27 cellular contexts compared by ENCODE assay signal in the genomic region with DNA sequence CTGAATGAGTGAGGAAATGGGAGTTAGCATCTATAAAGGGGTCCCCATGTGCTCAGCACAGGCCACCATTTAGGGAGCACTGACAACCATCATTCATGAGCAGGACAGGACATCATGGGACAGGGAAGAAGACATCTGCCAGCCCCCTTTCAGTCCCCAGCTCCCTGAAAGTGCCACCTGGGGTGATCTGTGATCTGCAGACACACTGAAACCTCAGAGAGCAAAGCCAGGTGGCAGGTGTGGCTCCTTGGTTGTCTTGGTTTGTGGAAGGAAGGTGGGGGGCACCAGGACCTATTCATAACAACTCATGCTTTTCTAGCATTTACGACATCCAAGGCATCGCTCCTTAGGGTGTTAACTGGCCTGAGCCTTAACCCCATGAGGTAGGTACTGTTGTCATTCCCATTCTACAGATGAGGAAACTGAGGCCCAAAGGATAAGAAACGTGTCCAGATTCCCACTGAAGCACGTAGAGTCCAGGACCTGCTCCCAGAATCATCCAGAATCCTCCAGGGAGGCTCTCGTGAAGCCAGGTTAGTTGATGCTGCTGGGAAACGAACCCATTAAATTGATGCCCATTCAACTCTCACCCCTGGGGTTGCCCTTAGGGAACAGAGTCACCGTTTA. TPM values are rescaled to one million over a fixed set of nuclear protein-coding genes. Genes with fewer than 3 reads are reported as not detected.
"Had no signal": no experiment of that assay in that cellular context is flagged by ENCODE, and none has a peak within 500 bp of the region (broad histone marks: within the 10 kb centered on the region; RNA-seq: fewer than 3 reads in every experiment).

No MANE protein-coding gene starts in this region.

- H3K27ac Mint-ChIP-seq: memory B cell, nephron had no signal

- DNase-seq: colonic mucosa; dermis blood vessel endothelial cell; esophagus squamous epithelium; foreskin fibroblast; kidney; left cardiac atrium; left ventricle myocardium inferior; lower lobe of right lung; midbrain; naive B cell; psoas muscle; retina; spleen; stimulated activated CD4-positive, alpha-beta T cell treated with anti-CD3 and anti-CD28 coated beads, Interleukin-2, amount 100 ng/mL, for 24 hours; stimulated activated CD4-positive, alpha-beta T cell treated with anti-CD3 and anti-CD28 coated beads, Interleukin-4, amount 100 ng/mL, for 4 hours; stimulated activated naive CD4-positive, alpha-beta T cell; stomach; substantia nigra; upper lobe of left lung had no signal

- H3K27ac ChIP-seq: colonic mucosa, esophagus squamous epithelium, gastroesophageal sphincter, left ventricle myocardium inferior, lower lobe of right lung, psoas muscle, spleen, stomach, upper lobe of left lung, vagina had no signal

- FAIRE-seq: kidney had no signal

- H3K4me3 ChIP-seq: colonic mucosa, esophagus squamous epithelium, gastroesophageal sphincter, left ventricle myocardium inferior, lower lobe of right lung, psoas muscle, spleen, stomach, upper lobe of left lung, vagina had no signal

- ATAC-seq: gastroesophageal sphincter, left cardiac atrium, lower lobe of right lung, psoas muscle, sciatic nerve had no signal

- H3K9me3 ChIP-seq: colonic mucosa, esophagus squamous epithelium, gastroesophageal sphincter, left ventricle myocardium inferior, lower lobe of right lung, psoas muscle, spleen, stomach, upper lobe of left lung, vagina had no signal

- H3K9me3 Mint-ChIP-seq: memory B cell, naive B cell, nephron had no signal

- H3K4me1 ChIP-seq: colonic mucosa, lower lobe of right lung, psoas muscle had no signal

- H3K27me3 ChIP-seq: colonic mucosa, esophagus squamous epithelium, gastroesophageal sphincter, spleen, stomach, upper lobe of left lung, vagina had no signal

- H3K27me3 Mint-ChIP-seq: memory B cell, naive B cell had no signal

- H3K4me3 Mint-ChIP-seq: memory B cell, naive B cell, nephron had no signal

RNA-seq across cellular contexts. Expression of a gene that starts 7.9 kb away (rescaled TPM):
- total RNA-seq: vagina had no signal

RNA-seq across cellular contexts. Expression of a gene that starts 21.4 kb away (rescaled TPM):
- total RNA-seq: colonic mucosa, dermis blood vessel endothelial cell, epithelial cell of proximal tubule, esophagus squamous epithelium, gastroesophageal sphincter, kidney, left cardiac atrium, left ventricle myocardium inferior, lower lobe of right lung, osteoblast, psoas muscle, sciatic nerve, skeletal muscle tissue, spleen, stomach, upper lobe of left lung, vagina had no signal
- polyA plus RNA-seq: stomach had no signal
